Comparison of ENCODE assay signal across 11 cellular contexts in genomic region chr14:71117839-71118743, GRCh38.
DNase-seq lines count a peak whose midpoint lies in the region; ATAC-seq, FAIRE-seq and TF ChIP-seq lines count a peak whose summit lies in the region.
"Had no signal": no experiment of that assay in that cellular context is flagged by ENCODE, and none has a peak within 500 bp of the region (broad histone marks: within the 10 kb centered on the region; RNA-seq: fewer than 3 reads in every experiment).

No MANE protein-coding gene starts in this region.

- intact Hi-C loops in adrenal gland (cut with DNase I) (no loop called here), HepG2 (cut with micrococcal nuclease; ENCODE audit: unreplicated experiment) (no loop called here), dorsolateral prefrontal cortex (cut with DNase I) (no loop called here)

- H3K27ac ChIP-seq in adrenal gland (peak overlapping the region in 3 of 5 donors; percentile 25 to 85 (median 72)), HepG2 (ENCODE audit: extremely low read length, insufficient read depth, low read length) (peak overlapping the region; percentile 26), dorsolateral prefrontal cortex (no peak overlapping the region)

- no peak overlapping the region for H3K4me3 ChIP-seq in AG10803 (ENCODE audit: low read length)
- H3K4me3 ChIP-seq in adrenal gland, result no peak overlapping the region
- no peak overlapping the region for H3K4me3 ChIP-seq in HepG2 (replicated peaks in 1 of 3; ENCODE audit: insufficient read depth in 1 of 3, low read depth in 2 of 3, low read length in 3 of 3)
- no peak overlapping the region for H3K4me3 ChIP-seq in dorsolateral prefrontal cortex
- H3K4me3 ChIP-seq in foreskin fibroblast (ENCODE audit: low read depth in 1 of 2, low read length in 2 of 2), result no peak overlapping the region

- ATAC-seq in HepG2, result peak; percentile 57
- no peak for ATAC-seq in effector memory CD8-positive, alpha-beta T cell (replicated peaks)

- H3K79me2 ChIP-seq in HepG2 (ENCODE audit: insufficient read depth, low read length), result no peaks in the 10 kb centered on the region

- no TSS peak for BruUV-seq in HepG2 (replicated peaks; lab: Mats Ljungman, UMichigan)

- FAIRE-seq in HepG2 (lab: Jason Lieb, UNC), result no peak

- no peak overlapping the region for H3K4me3 Mint-ChIP-seq in effector memory CD8-positive, alpha-beta T cell

- peak overlapping the region in 1 of 2 donors; percentile 50 for H3K27ac Mint-ChIP-seq in effector memory CD8-positive, alpha-beta T cell

- H3K9me3 ChIP-seq in adrenal gland (replicated peaks in 1 of 3) (no peaks in the 10 kb centered on the region), HepG2 (ENCODE audit: low read length) (no peaks in the 10 kb centered on the region)

- H3K36me3 Mint-ChIP-seq in effector memory CD8-positive, alpha-beta T cell (ENCODE audit: insufficient read depth), result peaks cover 36% of the 10 kb centered on the region

- CTCF ChIA-PET in HepG2 (lab: Yijun Ruan, JAX; ENCODE audit: low intra/inter-chr PET ratio, low total read pairs), result no interaction called here

- H3K27me3 ChIP-seq in adrenal gland (no peaks in the 10 kb centered on the region), HepG2 (ENCODE audit: control insufficient read depth in 1 of 2, insufficient read depth in 2 of 2, low read length in 2 of 2) (no peaks in the 10 kb centered on the region), dorsolateral prefrontal cortex (no peaks in the 10 kb centered on the region)

- no peak for TF ChIP-seq EP300 in HepG2 (IDR thresholded peaks at IDR 0.05; ENCODE audit: low read depth in 2 of 2, low read length in 2 of 2)
- no peak for TF ChIP-seq EP300 in HepG2 (CRISPR knock-in tag; IDR thresholded peaks at IDR 0.05; ENCODE audit: borderline replicate concordance)

- TF ChIP-seq CTCF in AG10803 (conservative IDR thresholded peaks at IDR 0.05; ENCODE audit: low read length) (no peak), adrenal gland (IDR thresholded peaks at IDR 0.05) (no peak), HepG2 (CRISPR knock-in tag; IDR thresholded peaks at IDR 0.05) (no peak), dorsolateral prefrontal cortex (IDR thresholded peaks at IDR 0.05 in 54 of 56, conservative IDR thresholded peaks at IDR 0.05 in 2 of 56; ENCODE audit: low read depth in 1 of 56, partially characterized antibody in 56 of 56) (no peak), foreskin fibroblast (IDR thresholded peaks at IDR 0.05; ENCODE audit: low read depth, low read length) (no peak)

- H3K36me3 ChIP-seq in adrenal gland (replicated peaks in 1 of 2), result no peaks in the 10 kb centered on the region
- H3K36me3 ChIP-seq in HepG2 (replicated peaks in 1 of 2; ENCODE audit: control insufficient read depth in 1 of 2, insufficient read depth in 2 of 2, low read length in 2 of 2), result no peaks in the 10 kb centered on the region

- POLR2A ChIA-PET in HepG2 (lab: Yijun Ruan, JAX), result no interaction called here

- no peaks in the 10 kb centered on the region for H3K4me1 Mint-ChIP-seq in effector memory CD8-positive, alpha-beta T cell (ENCODE audit: low read depth in 2 of 2)

- TF ChIP-seq POLR2A in adrenal gland (IDR thresholded peaks at IDR 0.05) (no peak), HepG2 (IDR thresholded peaks at IDR 0.05; ENCODE audit: insufficient read depth in 1 of 2, low read depth in 2 of 2, low read length in 2 of 2) (no peak)

- in situ Hi-C loops in HepG2 (cut with HindIII; ENCODE audit: extremely low pct_ligation_motif_present, low pct_unique_long_range_greater_than_20kb), result no loop called here

- H3K9ac ChIP-seq in HepG2 (ENCODE audit: insufficient read depth, low read depth, low read length), result no peak overlapping the region

- no peaks in the 10 kb centered on the region for H4K20me1 ChIP-seq in HepG2 (ENCODE audit: insufficient read depth, low read length)

- H3K9me3 Mint-ChIP-seq in effector memory CD8-positive, alpha-beta T cell, result no peaks in the 10 kb centered on the region

- WGBS in adrenal gland, 4 donors, result 91 to 98% (median 94%) methylated on average over 10 of the region's 10 CpGs
- 37% methylated on average over 10 of the region's 10 CpGs for WGBS in HepG2 (ENCODE audit: low lambda C conversion rate)

- no peak for TF ChIP-seq RAD21 in HepG2 (CRISPR knock-in tag; IDR thresholded peaks at IDR 0.05)

- DNase-seq in AG10803 (ENCODE audit: low read depth) (peak; percentile 57), HT1080 (ENCODE audit: low read depth) (peak; percentile 86), adrenal gland (no peak), HepG2 (ENCODE audit: low spot score) (peak; percentile 18), dorsolateral prefrontal cortex (no peak), foreskin fibroblast (no peak)
- no peak for DNase-seq in activated effector memory CD4-positive, alpha-beta T cell treated with Interleukin-2 at 50 U/mL for 16 hours
- no peak for DNase-seq in effector memory CD8-positive, alpha-beta T cell
- DNase-seq: activated CD4-positive, alpha-beta T cell treated with anti-CD3 and anti-CD28 coated beads for 1 hour; DND-41; NCI-H1105 had no signal

- no peak overlapping the region for H2AFZ ChIP-seq in HepG2 (ENCODE audit: low read length)

- peaks cover 16 to 27% of the 10 kb centered on the region in 2 donors for H3K4me1 ChIP-seq in adrenal gland (replicated peaks in 1 of 2)
- H3K4me1 ChIP-seq in HepG2 (ENCODE audit: insufficient read depth, low read length), result peaks cover 56% of the 10 kb centered on the region

- H3K4me2 ChIP-seq in HepG2 (ENCODE audit: low read depth, low read length), result peak overlapping the region; percentile 30

- H3K27me3 Mint-ChIP-seq in effector memory CD8-positive, alpha-beta T cell, result no peaks in the 10 kb centered on the region

TF ChIP-seq in HepG2, 621 proteins besides CTCF, POLR2A, EP300 and RAD21:
- TF ChIP-seq ELF3 (CRISPR knock-in tag; IDR thresholded peaks at IDR 0.05) (peak; percentile 30; the same call in 1 of the 2 replicates), ZBTB21 (CRISPR knock-in tag; IDR thresholded peaks at IDR 0.05) (no peak), PPARG (CRISPR knock-in tag; conservative IDR thresholded peaks at IDR 0.05) (peak; percentile 89), ATF7-NPFF (CRISPR knock-in tag; IDR thresholded peaks at IDR 0.05; ENCODE audit: low read depth) (no peak), ZFY (CRISPR knock-in tag; IDR thresholded peaks at IDR 0.05) (peak; percentile 39; the same call in 1 of the 2 replicates), LBX2 (CRISPR knock-in tag; IDR thresholded peaks at IDR 0.05; ENCODE audit: borderline replicate concordance) (no peak), ZNF264 (CRISPR knock-in tag; IDR thresholded peaks at IDR 0.05) (0 out of 2 replicates have a peak, but pooled peaks have one; percentile 20), ISL2 (CRISPR knock-in tag; IDR thresholded peaks at IDR 0.05) (0 out of 2 replicates have a peak, but pooled peaks have one; percentile 20), RXRB (CRISPR knock-in tag; IDR thresholded peaks at IDR 0.05; ENCODE audit: borderline replicate concordance) (peak; percentile 81), HNF4A (CRISPR knock-in tag; IDR thresholded peaks at IDR 0.05) (peak; percentile 25; the same call in 1 of the 2 replicates), ZFX (CRISPR knock-in tag; IDR thresholded peaks at IDR 0.05; ENCODE audit: low read depth) (0 out of 2 replicates have a peak, but pooled peaks have one; percentile 30)

Comparison
In these comparisons a context has a peak if more than half of its experiments do, and no peak if none do; other contexts are left out.
1. DNase-seq: peak in AG10803 (single experiment), HT1080 (single experiment) and HepG2 (single experiment); none in adrenal gland (0 of 7), dorsolateral prefrontal cortex (0 of 10), activated effector memory CD4-positive, alpha-beta T cell treated with Interleukin-2 at 50 U/mL for 16 hours (single experiment), foreskin fibroblast (0 of 2) and effector memory CD8-positive, alpha-beta T cell (0 of 3).
2. H3K27ac ChIP-seq: peak in adrenal gland (3 of 5) and HepG2 (single experiment); none in dorsolateral prefrontal cortex (0 of 59).